In genomic region chr15:70158309-70158995, GRCh38 we compare ENCODE assay signal across 25 cellular contexts.
DNase-seq lines count a peak whose midpoint lies in the region; ATAC-seq lines count a peak whose summit lies in the region.
"Had no signal": no experiment of that assay in that cellular context is flagged by ENCODE, and none has a peak within 500 bp of the region (broad histone marks: within the 10 kb centered on the region; RNA-seq: fewer than 3 reads in every experiment).

No MANE protein-coding gene starts in this region.

- H3K9me3 ChIP-seq in trophoblast cell (ENCODE audit: insufficient read depth, low read depth, low read length) (no peaks in the 10 kb centered on the region), aorta (ENCODE audit: control insufficient read depth, low read length) (no peaks in the 10 kb centered on the region)
- H3K9me3 ChIP-seq: BLaER1, SJSA1 had no signal

- H3K14ac ChIP-seq in trophoblast cell (ENCODE audit: low read length), result no peak overlapping the region

- peaks cover 2% of the 10 kb centered on the region for H3K79me2 ChIP-seq in trophoblast cell (ENCODE audit: control insufficient read depth, insufficient read depth, low read length, poor library complexity)

- H3K18ac ChIP-seq in trophoblast cell (ENCODE audit: low read length), result no peak overlapping the region

- DNase-seq in D341Med (ENCODE audit: low spot score), result peak; percentile 67
- peak; percentile 76 to 82 for DNase-seq in NCI-H524 (lab: John Stamatoyannopoulos, UW)
- peak; percentile 38 for DNase-seq in islet precursor cell
- no peak for DNase-seq in trophoblast cell
- DNase-seq in CD1c-positive myeloid dendritic cell (ENCODE audit: extremely low spot score), result no peak
- no peak for DNase-seq in aorta
- DNase-seq in activated effector memory CD4-positive, alpha-beta T cell treated with Interleukin-2 at 50 U/mL for 16 hours, result no peak
- DNase-seq: CD4-positive, alpha-beta T cell; DMS79; EL; GDM1; NCI-H1092; NCI-H1417 treated with DMSO at 0.1 percent for 48 hours; NCI-H1694 treated with DMSO at 0.1 percent for 48 hours; NCI-H2081; NCI-H2171; NCI-H226; NCI-H510A treated with DMSO at 0.1 percent for 48 hours; NCI-H774; Right ventricle myocardium superior; RPMI8226 had no signal

- H2BK5ac ChIP-seq in trophoblast cell (ENCODE audit: low read depth, low read length, poor library complexity), result no peak overlapping the region

- peaks cover 21 to 33% of the 10 kb centered on the region in 2 experiments for H3K4me1 ChIP-seq in trophoblast cell (ENCODE audit: control insufficient read depth in 1 of 2, insufficient read depth in 2 of 2, low read length in 2 of 2)
- H3K4me1 ChIP-seq in aorta (ENCODE audit: control insufficient read depth in 1 of 2, insufficient read depth in 2 of 2, low read length in 2 of 2), result no peaks in the 10 kb centered on the region

- H4K91ac ChIP-seq in trophoblast cell (ENCODE audit: low read depth, low read length), result peak overlapping the region; percentile 64

- no peak overlapping the region for H2BK12ac ChIP-seq in trophoblast cell (ENCODE audit: low read length)

- no CpG with 5 or more reads among the region's 9 CpGs for WGBS in trophoblast cell (ENCODE audit: extremely low coverage, insufficient coverage, insufficient read length)
- 97 to 98% methylated on average over 9 of the region's 9 CpGs for WGBS in aorta, 2 donors

- H3K27me3 ChIP-seq in trophoblast cell (ENCODE audit: insufficient read depth, low read length), result no peaks in the 10 kb centered on the region
- H3K27me3 ChIP-seq in aorta (ENCODE audit: control insufficient read depth in 1 of 2, insufficient read depth in 2 of 2, low read length in 1 of 2), result no peaks in the 10 kb centered on the region
- H3K27me3 ChIP-seq: BLaER1 had no signal

- no peak overlapping the region for H3K4ac ChIP-seq in trophoblast cell (ENCODE audit: low read depth, low read length)

- no peak overlapping the region for H3K4me2 ChIP-seq in trophoblast cell (ENCODE audit: low read length)
- H3K4me2 ChIP-seq: BLaER1 had no signal

- no peak overlapping the region for H4K8ac ChIP-seq in trophoblast cell (ENCODE audit: low read depth, low read length)

- peak overlapping the region; percentile 26 for H2BK120ac ChIP-seq in trophoblast cell (ENCODE audit: insufficient read depth, low read length, poor library complexity)

- H4K12ac ChIP-seq in trophoblast cell (ENCODE audit: low read depth, low read length), result no peak overlapping the region

- H3K4me3 ChIP-seq in trophoblast cell (ENCODE audit: low read depth, low read length) (no peak overlapping the region), aorta (ENCODE audit: low read length in 2 of 2) (no peak overlapping the region)
- H3K4me3 ChIP-seq: BLaER1, GM12878, SJSA1 had no signal

- no peak overlapping the region for H2AK5ac ChIP-seq in trophoblast cell (ENCODE audit: low read length)

- H3K23ac ChIP-seq in trophoblast cell (ENCODE audit: low read length), result no peak overlapping the region

- H2AFZ ChIP-seq in trophoblast cell (ENCODE audit: insufficient read depth, low read length, poor library complexity), result no peak overlapping the region

- ATAC-seq in aorta (ENCODE audit: low FRiP score), result no peak
- ATAC-seq: GM12878, HCT116 had no signal

- H3K79me1 ChIP-seq in trophoblast cell (ENCODE audit: low read length), result peaks cover 9% of the 10 kb centered on the region

- no peak overlapping the region for H3K9ac ChIP-seq in trophoblast cell (ENCODE audit: low read length)
- H3K9ac ChIP-seq: BLaER1 had no signal

- intact Hi-C loops in aorta (cut with DNase I), result loop anchor here in 1 of 2 donors (5.0 kb wide), 1 partner anchor 56 kb away; no protein-coding TSS in a partner anchor

- H3K36me3 ChIP-seq in trophoblast cell (ENCODE audit: control insufficient read depth in 1 of 2, insufficient read depth in 2 of 2, low read length in 2 of 2), result no peaks in the 10 kb centered on the region
- H3K36me3 ChIP-seq in aorta (ENCODE audit: control insufficient read depth in 1 of 2, insufficient read depth in 2 of 2, low read length in 1 of 2), result no peaks in the 10 kb centered on the region
- H3K36me3 ChIP-seq: BLaER1, SJSA1 had no signal

- H3K27ac ChIP-seq in trophoblast cell (ENCODE audit: low read depth, low read length) (no peak overlapping the region), aorta (ENCODE audit: low read depth in 1 of 2, low read length in 2 of 2) (no peak overlapping the region)
- H3K27ac ChIP-seq: BLaER1, SJSA1 had no signal

Comparison
In these comparisons a context has a peak if more than half of its experiments do, and no peak if none do; other contexts are left out.
1. DNase-seq: peak in D341Med (single experiment), NCI-H524 (2 of 2) and islet precursor cell (single experiment); none in trophoblast cell (0 of 2), CD1c-positive myeloid dendritic cell (single experiment), aorta (0 of 2) and activated effector memory CD4-positive, alpha-beta T cell treated with Interleukin-2 at 50 U/mL for 16 hours (single experiment).